8 cellular contexts compared by ENCODE assay signal in the genomic region with DNA sequence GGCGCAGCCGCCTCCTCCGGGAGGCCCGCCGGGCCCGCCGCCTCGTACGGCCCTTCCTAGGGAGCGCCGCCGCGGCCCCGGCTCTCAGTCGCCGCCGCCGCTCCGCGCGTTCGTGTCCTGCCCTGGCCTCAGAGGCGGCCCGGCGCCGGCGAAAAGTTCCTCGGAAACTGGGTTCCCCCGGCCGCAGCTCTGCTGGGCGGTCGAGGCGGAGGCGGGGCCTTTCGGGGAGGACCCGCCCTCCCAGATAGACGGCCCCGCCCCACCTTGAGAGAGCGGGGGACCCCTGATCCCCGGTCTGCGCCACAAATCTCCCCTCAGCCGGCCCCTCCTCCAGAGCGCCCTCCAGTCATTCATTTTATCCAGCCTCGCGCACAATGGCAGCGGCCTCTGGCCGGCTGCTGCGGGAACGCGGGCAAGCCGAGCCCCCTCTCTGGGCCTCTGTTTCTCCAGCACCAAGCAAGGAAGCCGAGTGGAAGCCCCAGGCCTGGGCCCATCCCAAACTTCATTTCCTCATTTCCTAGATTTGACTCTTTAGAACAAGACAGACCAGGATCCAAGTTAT. TPM values are rescaled to one million over a fixed set of nuclear protein-coding genes. Genes with fewer than 3 reads are reported as not detected.
DNase-seq lines count a peak whose midpoint lies in the region; ATAC-seq and TF ChIP-seq lines count a peak whose summit lies in the region.

Gene SREBF1, minus strand, starts transcription at position 169 of the 562 bp plus-strand sequence. CDS start 169 bp downstream, outside the sequence.

- H3K27me3 ChIP-seq in Caco-2 (replicated peaks; ENCODE audit: control insufficient read depth, insufficient read depth, low read length) (no peaks in the 10 kb centered on the region), mammary epithelial cell (ENCODE audit: insufficient read depth, low read length) (no peaks in the 10 kb centered on the region), spleen (replicated peaks in 1 of 7) (no peaks in the 10 kb centered on the region)

- H3K36me3 Mint-ChIP-seq in Caco-2 (ENCODE audit: insufficient read depth, unreplicated experiment): peaks cover 58% of the 10 kb centered on the region

- no peaks in the 10 kb centered on the region for H4K20me1 ChIP-seq in mammary epithelial cell (ENCODE audit: insufficient read depth, low read length)

- peak; percentile 27 for ATAC-seq in GM19397 (IDR thresholded peaks at IDR 0.05; ENCODE audit: unreplicated experiment)
- ATAC-seq in HG03565 (IDR thresholded peaks at IDR 0.05; ENCODE audit: unreplicated experiment): peak; percentile 4

- BruUV-seq in Caco-2 (replicated peaks; lab: Mats Ljungman, UMichigan) (no TSS peak), mammary epithelial cell (replicated peaks; lab: Mats Ljungman, UMichigan) (no TSS peak)

- H3K4me3 Mint-ChIP-seq in Caco-2 (ENCODE audit: unreplicated experiment): peak within 1 kb of the TSS; percentile 82

- H2AFZ ChIP-seq in mammary epithelial cell (ENCODE audit: low read depth, low read length): peak within 1 kb of the TSS; percentile 34

- H3K9me3 Mint-ChIP-seq in Caco-2 (ENCODE audit: unreplicated experiment): no peaks in the 10 kb centered on the region

- H3K9me3 ChIP-seq in Caco-2 (no peaks in the 10 kb centered on the region), mammary epithelial cell (replicated peaks; ENCODE audit: insufficient read depth, low read length) (no peaks in the 10 kb centered on the region), spleen (no peaks in the 10 kb centered on the region)

- H3K4me3 ChIP-seq in Caco-2 (ENCODE audit: low read depth, low read length): peak within 1 kb of the TSS; percentile 98
- H3K4me3 ChIP-seq in mammary epithelial cell (replicated peaks in 1 of 3; ENCODE audit: insufficient read depth in 1 of 3, low read depth in 2 of 3, low read length in 3 of 3): peak within 1 kb of the TSS; percentile 54 to 90 (median 87)
- peak within 1 kb of the TSS; percentile 64 to 85 (median 77) for H3K4me3 ChIP-seq in spleen

- POLR2A ChIA-PET in Caco-2 (lab: Charles Lee): interaction anchor here (0.6 to 1.9 kb wide), 14 partner anchors 10 to 1398 kb away, joined by 3 to 18 read pairs (median 6); no protein-coding TSS in a partner anchor

- CTCF ChIA-PET in Caco-2 (lab: Charles Lee) (interaction anchor here (1.2 to 1.6 kb wide), 5 partner anchors 10 to 84 kb away, joined by 3 to 8 read pairs (median 4); no protein-coding TSS in a partner anchor), mammary epithelial cell (lab: Charles Lee; ENCODE audit: low non-redundant PET) (no interaction called here)

- H3K4me1 ChIP-seq in Caco-2 (peaks cover 49% of the 10 kb centered on the region), mammary epithelial cell (ENCODE audit: insufficient read depth, low read length) (peaks cover 61% of the 10 kb centered on the region), spleen (peaks cover 64 to 96% (median 79%) of the 10 kb centered on the region in 6 donors)

- WGBS in mammary epithelial cell (ENCODE audit: low coverage, missing lambda C conversion rate): 0% methylated on average over 1 of the region's 52 CpGs
- 2 to 11% (median 3%) methylated on average over 9 to 52 of the region's 52 CpGs for WGBS in spleen, 5 donors

- peaks cover 50% of the 10 kb centered on the region for H3K79me2 ChIP-seq in mammary epithelial cell (ENCODE audit: insufficient read depth, low read length)

- in situ Hi-C loops in mammary epithelial cell (cut with MboI; ENCODE audit: low sequenced_read_pairs in 2 of 2): no loop called here

- H3K27ac ChIP-seq in mammary epithelial cell (ENCODE audit: insufficient read depth, low read depth, low read length) (peak within 1 kb of the TSS; percentile 98), spleen (peak within 1 kb of the TSS; percentile 91 to 99 (median 98))

- dilution Hi-C loops in mammary epithelial cell (cut with HindIII; ENCODE audit: low sequenced_read_pairs): no loop called here

- peaks cover 38% of the 10 kb centered on the region for H3K4me1 Mint-ChIP-seq in Caco-2 (ENCODE audit: low read depth, unreplicated experiment)

- DNase-seq in Caco-2 (peak; percentile 62 to 74), T-helper 9 cell (peak; percentile 57), mammary epithelial cell (no peak), iPS-NIHi7 (ENCODE audit: extremely low spot score) (peak; percentile 79), spleen (peak; percentile 94), NCI-H1694 treated with DMSO at 0.1 percent for 48 hours (lab: John Stamatoyannopoulos, UW) (no peak)

- intact Hi-C loops in Caco-2 (cut with micrococcal nuclease; ENCODE audit: unreplicated experiment) (no loop called here), mammary epithelial cell (cut with micrococcal nuclease) (loop anchor here (1.0 to 5.0 kb wide), 2 partner anchors 13 to 145 kb away; no protein-coding TSS in a partner anchor), spleen (cut with DNase I; ENCODE audit: low total_unique reads) (no loop called here)

- no peaks in the 10 kb centered on the region for H3K27me3 Mint-ChIP-seq in Caco-2 (ENCODE audit: insufficient read depth, unreplicated experiment)

- no peaks in the 10 kb centered on the region; the same call in 1 of the 2 replicates for H3K36me3 ChIP-seq in Caco-2 (ENCODE audit: control insufficient read depth, insufficient read depth, low read length)
- H3K36me3 ChIP-seq in mammary epithelial cell (ENCODE audit: insufficient read depth, low read length): peaks cover 3% of the 10 kb centered on the region
- peaks cover 0 to 5% (median 0%) of the 10 kb centered on the region in 6 donors for H3K36me3 ChIP-seq in spleen

- peak within 1 kb of the TSS; percentile 98 for H3K27ac Mint-ChIP-seq in Caco-2 (ENCODE audit: unreplicated experiment)

- TF ChIP-seq CTCF in Caco-2 (IDR thresholded peaks at IDR 0.05; ENCODE audit: insufficient read depth in 1 of 2, low read depth in 1 of 2, low read length in 1 of 2, severe bottlenecking in 1 of 2, unreplicated experiment in 1 of 2) (no peak), mammary epithelial cell (conservative IDR thresholded peaks at IDR 0.05 in 1 of 2, IDR thresholded peaks at IDR 0.05 in 1 of 2; ENCODE audit: extremely low read depth in 1 of 2, insufficient read depth in 1 of 2, low read depth in 1 of 2, low read length in 2 of 2) (no peak), spleen (IDR thresholded peaks at IDR 0.05 in 8 of 11, conservative IDR thresholded peaks at IDR 0.05 in 3 of 11) (no peak)

- TF ChIP-seq POLR2A in spleen (IDR thresholded peaks at IDR 0.05): no peak

- peak within 1 kb of the TSS; percentile 85 for H3K4me2 ChIP-seq in mammary epithelial cell (ENCODE audit: insufficient read depth, low read depth, low read length)

- H3K9ac ChIP-seq in mammary epithelial cell (ENCODE audit: insufficient read depth, low read length): peak within 1 kb of the TSS; percentile 82

RNA-seq across cellular contexts. Expression of gene SREBF1, which starts in this region (rescaled TPM):
- 109 and 118 TPM in 2 replicates for total RNA-seq in Caco-2 (2022)
- total RNA-seq in mammary epithelial cell: 100 to 1,000 TPM; 109 to 173 TPM
- 71.5 TPM for polyA plus RNA-seq in mammary epithelial cell
- 152 TPM for polyA minus RNA-seq in mammary epithelial cell
- 10 to 100 TPM; 35.4 to 74.8 (median 56.7) TPM for total RNA-seq in spleen
- polyA plus RNA-seq in spleen: 10 to 100 TPM; 25.0 to 38.2 (median 33.7) TPM

Comparison
In these comparisons a context has a peak if more than half of its experiments do, and no peak if none do; other contexts are left out.
1. DNase-seq: peak in Caco-2 (2 of 2), T-helper 9 cell (single experiment), iPS-NIHi7 (single experiment) and spleen (single experiment); none in mammary epithelial cell (single experiment) and NCI-H1694 treated with DMSO at 0.1 percent for 48 hours (single experiment).
2. Peak in every context shown above with its lines, with median percentiles within 50 percentile points of each other: H3K4me3 ChIP-seq.